1 cellular context compared by ENCODE assay signal in genomic region chr2:233400961-233401360, GRCh38.
TF ChIP-seq lines count a peak whose summit lies in the region.

No MANE protein-coding gene starts in this region.

TF ChIP-seq in SK-N-SH treated with all-trans-retinoic acid at 6 μM for 48 hours, 23 proteins besides CTCF, POLR2A, EP300 and RAD21 (continued from another document):
- TF ChIP-seq CSRNP3 (CRISPR knock-in tag; IDR thresholded peaks at IDR 0.05) (no peak), ARNTL (CRISPR knock-in tag; IDR thresholded peaks at IDR 0.05; ENCODE audit: borderline replicate concordance, low read depth) (no peak), ISL1 (CRISPR knock-in tag; IDR thresholded peaks at IDR 0.05) (no peak), CSDC2 (CRISPR knock-in tag; IDR thresholded peaks at IDR 0.05) (no peak), OSR1 (CRISPR knock-in tag; IDR thresholded peaks at IDR 0.05) (no peak), GLIS3 (CRISPR knock-in tag; IDR thresholded peaks at IDR 0.05) (no peak), BACH2 (CRISPR knock-in tag; IDR thresholded peaks at IDR 0.05; ENCODE audit: borderline replicate concordance) (no peak), TCF4 (CRISPR knock-in tag; IDR thresholded peaks at IDR 0.05; ENCODE audit: borderline replicate concordance) (no peak), ESRRG (CRISPR knock-in tag; IDR thresholded peaks at IDR 0.05) (no peak), PATZ1 (CRISPR knock-in tag; IDR thresholded peaks at IDR 0.05; ENCODE audit: borderline replicate concordance) (no peak), ZNF565 (CRISPR knock-in tag; conservative IDR thresholded peaks at IDR 0.05; ENCODE audit: low read depth) (no peak)
